Comparison of ENCODE assay signal across 22 cellular contexts in genomic region chr3:33081812-33082211, GRCh38.
"Had no signal": no experiment of that assay in that cellular context is flagged by ENCODE, and none has a peak within 500 bp of the region (broad histone marks: within the 10 kb centered on the region; RNA-seq: fewer than 3 reads in every experiment).

No MANE protein-coding gene starts in this region.

- H3K4me2 ChIP-seq: KMS-11, SK-N-SH had no signal

- ATAC-seq: Panc1, PC-3 had no signal

- H3K9me3 ChIP-seq: SK-N-SH had no signal

- H3K9ac ChIP-seq: KMS-11, SK-N-SH had no signal

- DNase-seq: IMR-90, Kasumi-1, MM.1S, NCI-H1092 treated with DMSO at 0.1 percent for 48 hours, NCI-H1436, NCI-H187, NCI-H2029, NCI-H2081 treated with DMSO at 0.1 percent for 48 hours, NCI-H2171, NCI-H226, NCI-H446, NCI-H510A, NCI-H524 treated with DMSO at 0.1 percent for 48 hours, NCI-H69, NCI-H774, PC-3, SHP77, SK-N-SH, SW 1271 had no signal

- H3K27ac ChIP-seq: KMS-11, RWPE1 had no signal
